25 cellular contexts compared by ENCODE assay signal in genomic region chrX:147173586-147173985, GRCh38.
DNase-seq lines count a peak whose midpoint lies in the region; ATAC-seq, FAIRE-seq and TF ChIP-seq lines count a peak whose summit lies in the region.
"Had no signal": no experiment of that assay in that cellular context is flagged by ENCODE, and none has a peak within 500 bp of the region (broad histone marks: within the 10 kb centered on the region; RNA-seq: fewer than 3 reads in every experiment).

No MANE protein-coding gene starts in this region.

- H3K27ac ChIP-seq in DND-41 (ENCODE audit: low read length) = no peak overlapping the region
- H3K27ac ChIP-seq in trophoblast cell (ENCODE audit: low read depth, low read length) = no peak overlapping the region
- H3K27ac ChIP-seq in brain microvascular endothelial cell = no peak overlapping the region
- H3K27ac ChIP-seq: A549; BLaER1 treated with 17β-estradiol and CSF1 and Interleukin-3, amounts not matched to agents 10 nM and 100 nM had no signal

- H2BK5ac ChIP-seq in trophoblast cell (ENCODE audit: low read depth, low read length, poor library complexity) = peak overlapping the region; percentile 49

- no peaks in the 10 kb centered on the region for H3K9me3 ChIP-seq in DND-41 (ENCODE audit: insufficient read depth, low read length, severe bottlenecking)
- H3K9me3 ChIP-seq in trophoblast cell (ENCODE audit: insufficient read depth, low read depth, low read length) = no peaks in the 10 kb centered on the region
- H3K9me3 ChIP-seq: A549, BE2C, HAP-1 had no signal

- no peak overlapping the region for H3K4me2 ChIP-seq in DND-41 (ENCODE audit: insufficient read depth, low read length)
- H3K4me2 ChIP-seq in trophoblast cell (ENCODE audit: low read length) = no peak overlapping the region
- H3K4me2 ChIP-seq: A549; BLaER1 treated with 17β-estradiol and CSF1 and Interleukin-3, amounts not matched to agents 10 nM and 100 nM had no signal

- H3K27me3 ChIP-seq in DND-41 (ENCODE audit: insufficient read depth, low read length, poor library complexity) (no peaks in the 10 kb centered on the region), bronchial epithelial cell (ENCODE audit: control insufficient read depth, insufficient read depth, low read length) (no peaks in the 10 kb centered on the region), trophoblast cell (ENCODE audit: insufficient read depth, low read length) (no peaks in the 10 kb centered on the region), brain microvascular endothelial cell (replicated peaks) (no peaks in the 10 kb centered on the region)
- H3K27me3 ChIP-seq: BE2C had no signal

- H2AFZ ChIP-seq in DND-41 (ENCODE audit: low read depth, low read length) (peak overlapping the region; percentile 26; the same call in 1 of the 2 replicates), trophoblast cell (ENCODE audit: insufficient read depth, low read length, poor library complexity) (no peak overlapping the region)

- no peak overlapping the region for H2BK12ac ChIP-seq in trophoblast cell (ENCODE audit: low read length)

- H3K36me3 ChIP-seq in DND-41 (ENCODE audit: insufficient read depth, low read length) = no peaks in the 10 kb centered on the region
- no peaks in the 10 kb centered on the region for H3K36me3 ChIP-seq in bronchial epithelial cell (ENCODE audit: control insufficient read depth, insufficient read depth, low read length)
- H3K36me3 ChIP-seq in trophoblast cell (ENCODE audit: control insufficient read depth in 1 of 2, insufficient read depth in 2 of 2, low read length in 2 of 2) = no peaks in the 10 kb centered on the region
- no peaks in the 10 kb centered on the region for H3K36me3 ChIP-seq in brain microvascular endothelial cell (replicated peaks)
- H3K36me3 ChIP-seq: BE2C; BLaER1 treated with 17β-estradiol and CSF1 and Interleukin-3, amounts not matched to agents 10 nM and 100 nM; HAP-1 had no signal

- no peak overlapping the region for H3K9ac ChIP-seq in DND-41 (ENCODE audit: low read depth, low read length)
- no peak overlapping the region for H3K9ac ChIP-seq in trophoblast cell (ENCODE audit: low read length)
- H3K9ac ChIP-seq: BLaER1 treated with 17β-estradiol and CSF1 and Interleukin-3, amounts not matched to agents 10 nM and 100 nM had no signal

- H3K4ac ChIP-seq in trophoblast cell (ENCODE audit: low read depth, low read length) = no peak overlapping the region

- H3K18ac ChIP-seq in trophoblast cell (ENCODE audit: low read length) = no peak overlapping the region

- in situ Hi-C loops in SK-MEL-5 (cut with HindIII; ENCODE audit: low pct_unique_long_range_greater_than_20kb, low sequenced_read_pairs) (no loop called here), brain microvascular endothelial cell (cut with HindIII; ENCODE audit: low pct_ligation_motif_present, low sequenced_read_pairs) (no loop called here)

- H4K20me1 ChIP-seq in DND-41 (ENCODE audit: insufficient read depth, low read length) = no peaks in the 10 kb centered on the region
- H4K20me1 ChIP-seq: BLaER1 treated with 17β-estradiol and CSF1 and Interleukin-3, amounts not matched to agents 10 nM and 100 nM had no signal

- H3K79me2 ChIP-seq in DND-41 (ENCODE audit: insufficient read depth, low read length) (no peaks in the 10 kb centered on the region), trophoblast cell (ENCODE audit: control insufficient read depth, insufficient read depth, low read length, poor library complexity) (no peaks in the 10 kb centered on the region)

- H4K8ac ChIP-seq in trophoblast cell (ENCODE audit: low read depth, low read length) = peak overlapping the region; percentile 10

- no peak overlapping the region for H3K14ac ChIP-seq in trophoblast cell (ENCODE audit: low read length)

- no peak overlapping the region for H2AK5ac ChIP-seq in trophoblast cell (ENCODE audit: low read length)

- no peak for ATAC-seq in DND-41 (ENCODE audit: insufficient read depth, low read depth)
- ATAC-seq: A549 had no signal

- intact Hi-C loops in posterior vena cava (cut with DNase I) = no loop called here

- H3K4me1 ChIP-seq in DND-41 (ENCODE audit: insufficient read depth, low read length) (no peaks in the 10 kb centered on the region), trophoblast cell (ENCODE audit: control insufficient read depth in 1 of 2, insufficient read depth in 2 of 2, low read length in 2 of 2) (no peaks in the 10 kb centered on the region)
- H3K4me1 ChIP-seq: A549; BE2C; BLaER1 treated with 17β-estradiol and CSF1 and Interleukin-3, amounts not matched to agents 10 nM and 100 nM; HAP-1 had no signal

- H4K12ac ChIP-seq in trophoblast cell (ENCODE audit: low read depth, low read length) = no peak overlapping the region

- H3K4me3 ChIP-seq in DND-41 (ENCODE audit: low read depth in 1 of 2, low read length in 2 of 2) (no peak overlapping the region), bronchial epithelial cell (ENCODE audit: low read depth, low read length) (no peak overlapping the region), trophoblast cell (ENCODE audit: low read depth, low read length) (no peak overlapping the region), brain microvascular endothelial cell (ENCODE audit: low read depth, low read length) (no peak overlapping the region)
- H3K4me3 ChIP-seq: A549; BLaER1 treated with 17β-estradiol and CSF1 and Interleukin-3, amounts not matched to agents 10 nM and 100 nM; HAP-1 had no signal

- no peaks in the 10 kb centered on the region for H3K79me1 ChIP-seq in trophoblast cell (ENCODE audit: low read length)

- H4K91ac ChIP-seq in trophoblast cell (ENCODE audit: low read depth, low read length) = peak overlapping the region; percentile 37

- no peak overlapping the region for H3K23ac ChIP-seq in trophoblast cell (ENCODE audit: low read length)

- TF ChIP-seq CTCF in DND-41 (IDR thresholded peaks at IDR 0.05; ENCODE audit: borderline replicate concordance, extremely low read depth, low read length, poor library complexity, severe bottlenecking) = no peak
- no peak for TF ChIP-seq CTCF in bronchial epithelial cell (IDR thresholded peaks at IDR 0.05; ENCODE audit: insufficient read depth, low read length, severe bottlenecking)
- TF ChIP-seq CTCF in brain microvascular endothelial cell (IDR thresholded peaks at IDR 0.05; ENCODE audit: low read depth, low read length, missing control alignments) = no peak

- H2BK120ac ChIP-seq in trophoblast cell (ENCODE audit: insufficient read depth, low read length, poor library complexity) = peak overlapping the region; percentile 43

- DNase-seq in DND-41 (no peak), SK-MEL-5 (ENCODE audit: low read depth, low spot score) (peak; percentile 9), bronchial epithelial cell (ENCODE audit: low read depth) (no peak), trophoblast cell (peak in 1 of 2 donors; percentile 53), NCI-H1694 (lab: John Stamatoyannopoulos, UW) (no peak), posterior vena cava (ENCODE audit: low spot score) (no peak), brain microvascular endothelial cell (no peak)
- DNase-seq: 8988T; ACHN; AML-193; BE2C; CD4-positive, alpha-beta T cell; CD8-positive, alpha-beta memory T cell; DMS 273 treated with DMSO at 0.1 percent for 48 hours; DMS79; GF-D8; GOT3; HFFc6 had no signal

- peak; percentile 79 for FAIRE-seq in bronchial epithelial cell (lab: Jason Lieb, UNC)
- FAIRE-seq: A549, D721Med, GM12891, GM18507, H54 had no signal

- no CpG with 5 or more reads among the region's 8 CpGs for WGBS in trophoblast cell (ENCODE audit: extremely low coverage, insufficient coverage, insufficient read length)
